8 cellular contexts compared by ENCODE assay signal in the genomic region with DNA sequence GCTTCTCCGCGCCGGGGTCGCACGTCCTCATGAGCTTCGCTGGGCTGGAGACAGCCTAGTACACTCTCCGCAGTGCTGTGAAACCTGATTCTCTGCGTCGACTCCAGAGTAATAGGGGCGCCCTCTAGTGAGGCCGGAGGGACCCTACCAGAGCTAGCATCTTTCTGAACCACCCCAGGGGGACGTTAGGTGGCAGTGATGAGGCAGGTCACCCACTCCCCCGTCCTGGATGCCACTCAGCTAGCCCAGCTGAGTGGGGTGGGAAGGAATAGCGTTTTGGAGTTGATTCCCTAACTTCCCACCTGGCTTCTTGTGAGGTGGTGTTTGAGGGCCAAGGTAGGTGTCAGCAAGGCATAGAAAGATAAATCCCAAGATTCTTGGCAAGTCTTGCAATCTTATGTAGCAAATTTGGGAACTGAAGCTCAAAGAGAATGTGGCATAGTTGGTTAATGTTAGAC.
DNase-seq lines count a peak whose midpoint lies in the region; ATAC-seq lines count a peak whose summit lies in the region.

No MANE protein-coding gene starts in this region.

- ATAC-seq in GM18858 (IDR thresholded peaks at IDR 0.05; ENCODE audit: unreplicated experiment) (peak; percentile 95), HG03103 (IDR thresholded peaks at IDR 0.05; ENCODE audit: low read depth, unreplicated experiment) (peak; percentile 74)

- DNase-seq in ACHN: peak; percentile 82
- DNase-seq in NCI-H2107 treated with DMSO at 0.1 percent for 48 hours (lab: John Stamatoyannopoulos, UW; ENCODE audit: unreplicated experiment): peak; percentile 66
- peak; percentile 81 for DNase-seq in UCSD-AML1 (lab: John Stamatoyannopoulos, UW; ENCODE audit: unreplicated experiment)
- DNase-seq in brain pericyte (ENCODE audit: low read depth, low spot score): peak; percentile 73
- DNase-seq in iPS-NIHi7 (ENCODE audit: extremely low spot score): peak; percentile 97
- DNase-seq in stimulated activated CD4-positive, alpha-beta T cell treated with anti-CD3 and anti-CD28 coated beads, Interleukin-12 subunit alpha, Interleukin-12 subunit beta, amount 100 ng/mL, for 4 hours: peak; percentile 78

- in situ Hi-C loops in ACHN (cut with HindIII; ENCODE audit: low pct_ligation_motif_present, low pct_unique_long_range_greater_than_20kb, low sequenced_read_pairs): no loop called here

Comparison
In these comparisons a context has a peak if more than half of its experiments do, and no peak if none do; other contexts are left out.
1. Peak in every context shown above with its lines: DNase-seq and ATAC-seq.